8 cellular contexts compared by ENCODE assay signal in the genomic region with DNA sequence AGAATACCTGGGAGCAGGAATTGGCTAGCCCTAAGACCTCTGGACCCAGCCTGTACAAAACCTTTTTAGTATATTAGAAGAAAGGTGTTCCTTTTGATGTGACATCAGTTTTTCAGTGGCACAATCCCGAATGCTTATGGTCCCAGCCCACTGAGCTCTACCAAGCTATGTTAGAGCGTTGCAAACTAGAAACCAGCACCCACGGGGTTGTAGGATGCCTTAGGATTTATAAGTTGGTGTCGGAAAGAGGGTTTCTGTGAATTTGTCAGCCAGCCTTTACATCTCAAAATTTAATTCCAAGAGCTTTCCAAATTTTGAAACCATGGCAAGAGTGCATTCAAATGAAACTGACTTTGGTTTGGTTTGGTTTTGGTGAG. TPM values are rescaled to one million over a fixed set of nuclear protein-coding genes. Genes with fewer than 3 reads are reported as not detected.
DNase-seq lines count a peak whose midpoint lies in the region; ATAC-seq and TF ChIP-seq lines count a peak whose summit lies in the region.

No MANE protein-coding gene starts in this region.

- 4 to 6% methylated on average over 4 of the region's 4 CpGs for WGBS in heart right ventricle, 2 donors

- ATAC-seq in GM19035 (IDR thresholded peaks at IDR 0.05; ENCODE audit: unreplicated experiment): peak; percentile 20
- ATAC-seq in HG02938 (IDR thresholded peaks at IDR 0.05; ENCODE audit: unreplicated experiment): peak; percentile 15
- ATAC-seq in T-cell (replicated peaks in 1 of 4): peak in 2 of 4 experiments; percentile 4 to 7
- ATAC-seq in heart right ventricle: peak in 7 of 8 donors; percentile 2 to 30 (median 9)

- H3K27me3 ChIP-seq in heart right ventricle: peaks cover 0 to under 1% (median 0%) of the 10 kb centered on the region in 7 donors
- H3K27me3 ChIP-seq in skeletal muscle tissue (ENCODE audit: control insufficient read depth in 3 of 3, insufficient read depth in 3 of 3, low read length in 3 of 3): no peaks in the 10 kb centered on the region

- H3K4me3 ChIP-seq in heart right ventricle: peak overlapping the region; percentile 65 to 99 (median 88)
- H3K4me3 ChIP-seq in skeletal muscle tissue (ENCODE audit: low read length in 3 of 3): peak overlapping the region; percentile 78 to 96 (median 86)

- H3K9me3 Mint-ChIP-seq in T-cell: no peaks in the 10 kb centered on the region

- H3K36me3 ChIP-seq in heart right ventricle (peaks cover 0 to 18% (median 7%) of the 10 kb centered on the region in 9 donors), skeletal muscle tissue (ENCODE audit: control insufficient read depth in 3 of 3, insufficient read depth in 3 of 3, low read length in 3 of 3) (peaks cover 6 to 9% (median 9%) of the 10 kb centered on the region in 3 donors)

- no peaks in the 10 kb centered on the region for H3K27me3 Mint-ChIP-seq in T-cell

- H3K4me1 ChIP-seq in heart right ventricle (peaks cover 0 to 35% (median 23%) of the 10 kb centered on the region in 9 donors), skeletal muscle tissue (ENCODE audit: control insufficient read depth in 3 of 3, insufficient read depth in 3 of 3, low read length in 3 of 3) (peaks cover 3 to 9% (median 8%) of the 10 kb centered on the region in 3 donors)

- no peaks in the 10 kb centered on the region for H3K9me3 ChIP-seq in heart right ventricle
- no peaks in the 10 kb centered on the region for H3K9me3 ChIP-seq in skeletal muscle tissue (ENCODE audit: control insufficient read depth in 3 of 3, low read length in 3 of 3)

- peaks cover 30 to 39% (median 39%) of the 10 kb centered on the region in 3 donors for H3K4me1 Mint-ChIP-seq in T-cell

- CTCF ChIA-PET in T-cell (lab: Charles Lee): interaction anchor here in 1 of 2 donors (0.6 to 1.3 kb wide), 2 partner anchors 43 to 280 kb away, joined by 4 read pairs; no protein-coding TSS in a partner anchor

- H3K4me3 Mint-ChIP-seq in T-cell: peak overlapping the region; percentile 73 to 93 (median 82)

- H3K27ac ChIP-seq in heart right ventricle (peak overlapping the region in 6 of 10 donors; percentile 13 to 93 (median 88)), skeletal muscle tissue (ENCODE audit: low read depth, low read length) (no peak overlapping the region)

- intact Hi-C loops in heart right ventricle (cut with DNase I): no loop called here

- DNase-seq in T-cell (no peak), heart right ventricle (no peak), LoVo (ENCODE audit: low spot score) (no peak), AG08396 (ENCODE audit: low spot score) (no peak), iPS-NIHi7 (ENCODE audit: extremely low spot score) (no peak)

- TF ChIP-seq CTCF in heart right ventricle (IDR thresholded peaks at IDR 0.05): no peak

- H3K9ac ChIP-seq in skeletal muscle tissue (ENCODE audit: low read depth in 1 of 3, low read length in 3 of 3): peak overlapping the region; percentile 52 to 97 (median 96)

- peak overlapping the region in 1 of 2 donors; percentile 52 for H3K27ac Mint-ChIP-seq in T-cell

- POLR2A ChIA-PET in T-cell (lab: Charles Lee): no interaction called here

- peaks cover 9% of the 10 kb centered on the region for H3K36me3 Mint-ChIP-seq in T-cell

RNA-seq across cellular contexts. Expression of a gene that starts 0.5 kb away (rescaled TPM):
- total RNA-seq in T-cell (10 to 100 TPM; 34.4 to 52.5 (median 48.3) TPM), heart right ventricle (10 to 100 TPM; 48.1 to 69.0 (median 56.1) TPM), skeletal muscle tissue (68.4 TPM)
- 10 to 100 TPM; 18.5 to 27.7 TPM for polyA plus RNA-seq in heart right ventricle

RNA-seq across cellular contexts. Expression of a gene that starts 41.1 kb away (rescaled TPM):
- total RNA-seq in T-cell: not detected
- under 1 TPM in 1 of 10 donors, not detected in 9; 0.11 TPM for total RNA-seq in heart right ventricle
- polyA plus RNA-seq in heart right ventricle: not detected
- not detected for total RNA-seq in skeletal muscle tissue
